In genomic region chrX:152830312-152831305, GRCh38 we compare ENCODE assay signal across 8 cellular contexts. TPM values are rescaled to one million over a fixed set of nuclear protein-coding genes. Genes with fewer than 3 reads are reported as not detected.
A peak's percentile ranks its signal among the peaks of the same experiment; 100 is the strongest.
DNase-seq lines count a peak whose midpoint lies in the region; ATAC-seq, FAIRE-seq and TF ChIP-seq lines count a peak whose summit lies in the region.

TSS of gene CETN2 (minus strand) at chrX:152830757. CDS start at chrX:152830710, 47 bp downstream.
TSS of gene NSDHL (plus strand) at chrX:152831063. CDS start at chrX:152846325, 15,262 bp downstream.

- no peaks in the 10 kb centered on the region for H3K9me3 ChIP-seq in keratinocyte (ENCODE audit: control insufficient read depth, low read depth, low read length)

- H3K4me2 ChIP-seq in keratinocyte (ENCODE audit: control insufficient read depth, extremely low read depth, insufficient read depth, low read depth, low read length): peak within 1 kb of the TSS; percentile 76

- peaks cover 8% of the 10 kb centered on the region for H3K4me1 ChIP-seq in keratinocyte (ENCODE audit: control insufficient read depth, extremely low read depth, insufficient read depth, low read length)

- DNase-seq in AG09319 (ENCODE audit: extremely low read depth, low read depth): peak; percentile 87
- peak; percentile 92 for DNase-seq in NCI-H446 treated with DMSO at 0.1 percent for 48 hours (lab: John Stamatoyannopoulos, UW)
- DNase-seq in activated CD4-positive, CD25-positive, alpha-beta regulatory T cell treated with anti-CD3 and anti-CD28 coated beads, Interleukin-2, amount 50 U/mL, for 72 hours: peak; percentile 91
- peak; percentile 93 for DNase-seq in cerebellum (ENCODE audit: low spot score)
- DNase-seq in keratinocyte (ENCODE audit: low read depth, low spot score): peak; percentile 56
- DNase-seq in stimulated activated CD4-positive, alpha-beta T cell treated with anti-CD3 and anti-CD28 coated beads, Interleukin-15, amount 100 ng/mL, for 1 hour (ENCODE audit: low read depth in 1 of 2, low spot score in 1 of 2): peak; percentile 86 to 87

- H3K27ac ChIP-seq in keratinocyte (ENCODE audit: control insufficient read depth, insufficient read depth, low read length): peak within 1 kb of the TSS; percentile 76

- TF ChIP-seq CTCF in AG09319 (IDR thresholded peaks at IDR 0.05; ENCODE audit: low read depth, low read length) (no peak), keratinocyte (optimal IDR thresholded peaks at IDR 0.05 in 1 of 3, IDR thresholded peaks at IDR 0.05 in 1 of 3, conservative IDR thresholded peaks at IDR 0.05 in 1 of 3; ENCODE audit: extremely low read depth in 1 of 3, insufficient read depth in 2 of 3, low read length in 3 of 3) (no peak)

- peaks cover 45% of the 10 kb centered on the region for H3K79me2 ChIP-seq in keratinocyte (ENCODE audit: control insufficient read depth, insufficient read depth, low read length)

- no peaks in the 10 kb centered on the region for H3K27me3 ChIP-seq in keratinocyte (ENCODE audit: control insufficient read depth, extremely low read depth, insufficient read depth, low read length)

- peaks cover 2 to 5% of the 10 kb centered on the region in 2 experiments for H3K36me3 ChIP-seq in keratinocyte (ENCODE audit: control insufficient read depth in 2 of 2, extremely low read depth in 1 of 2, insufficient read depth in 2 of 2, low read length in 2 of 2)

- ATAC-seq in GM19035 (IDR thresholded peaks at IDR 0.05; ENCODE audit: unreplicated experiment): peak; percentile 98
- ATAC-seq in HG03354 (IDR thresholded peaks at IDR 0.05; ENCODE audit: poor library complexity, severe bottlenecking, unreplicated experiment): peak; percentile 98

- H3K9me1 ChIP-seq in keratinocyte (ENCODE audit: control insufficient read depth, extremely low read depth, insufficient read depth, low read length): no peaks in the 10 kb centered on the region

- H4K20me1 ChIP-seq in keratinocyte (ENCODE audit: control insufficient read depth, extremely low read depth, insufficient read depth, low read length): no peaks in the 10 kb centered on the region

- FAIRE-seq in keratinocyte (lab: Jason Lieb, UNC): no peak

- dilution Hi-C loops in keratinocyte (cut with MboI; ENCODE audit: extremely low pct_ligation_motif_present, low sequenced_read_pairs): no loop called here

- H3K9ac ChIP-seq in keratinocyte (ENCODE audit: control insufficient read depth, extremely low read depth, insufficient read depth, low read length): peak within 1 kb of the TSS; percentile 83

- H3K4me3 ChIP-seq in keratinocyte (ENCODE audit: control insufficient read depth in 2 of 3, extremely low read depth in 1 of 3, insufficient read depth in 2 of 3, low read depth in 1 of 3, low read length in 3 of 3): peak within 1 kb of the TSS; percentile 71 to 81 (median 75)

- peak within 1 kb of the TSS; percentile 71 for H2AFZ ChIP-seq in keratinocyte (ENCODE audit: control insufficient read depth, low read length)

RNA-seq across cellular contexts. Expression of gene CETN2, which starts in this region (rescaled TPM):
- 20.3 TPM for total RNA-seq in cerebellum
- polyA plus RNA-seq in keratinocyte: 54.7 to 69.0 TPM (median 55.5 TPM) in 3 replicates
- 40.2 TPM for polyA plus RNA-seq in keratinocyte (2011; ENCODE audit: low read depth)
- 52.8 and 90.5 TPM in 2 replicates for polyA plus RNA-seq in keratinocyte (2011; cell fraction: cytosol; rRNA removed)
- 23.5 and 31.1 TPM in 2 replicates for polyA plus RNA-seq in keratinocyte (2011; cell fraction: nucleus; rRNA removed)
- polyA plus RNA-seq in keratinocyte (2012; ENCODE audit: low replicate concordance): 43.4 and 60.5 TPM in 2 replicates
- polyA minus RNA-seq in keratinocyte: 1.6 to 16.9 TPM (median 15.5 TPM) in 3 replicates
- 18.0 TPM for polyA minus RNA-seq in keratinocyte (2011; cell fraction: cytosol; rRNA and poly(A)+ RNA removed)
- polyA minus RNA-seq in keratinocyte (2011; cell fraction: nucleus; rRNA and poly(A)+ RNA removed): 5.0 and 6.1 TPM in 2 replicates

RNA-seq across cellular contexts. Expression of gene NSDHL, which starts in this region (rescaled TPM):
- total RNA-seq in cerebellum: 8.9 TPM
- polyA plus RNA-seq in keratinocyte: 74.7 to 96.3 TPM (median 79.0 TPM) in 3 replicates
- 23.4 TPM for polyA plus RNA-seq in keratinocyte (2011; ENCODE audit: low read depth)
- 53.7 and 59.5 TPM in 2 replicates for polyA plus RNA-seq in keratinocyte (2011; cell fraction: cytosol; rRNA removed)
- 83.3 and 85.4 TPM in 2 replicates for polyA plus RNA-seq in keratinocyte (2011; cell fraction: nucleus; rRNA removed)
- polyA plus RNA-seq in keratinocyte (2012; ENCODE audit: low replicate concordance): 38.7 and 83.4 TPM in 2 replicates
- polyA minus RNA-seq in keratinocyte: 46.4 to 57.1 TPM (median 51.7 TPM) in 3 replicates
- polyA minus RNA-seq in keratinocyte (2011; cell fraction: cytosol; rRNA and poly(A)+ RNA removed): 34.7 TPM
- polyA minus RNA-seq in keratinocyte (2011; cell fraction: nucleus; rRNA and poly(A)+ RNA removed): 24.0 and 34.3 TPM in 2 replicates

Comparison
In these comparisons a context has a peak if more than half of its experiments do, and no peak if none do; other contexts are left out.
1. Peak in every context shown above with its lines: DNase-seq, ATAC-seq, H3K4me3 ChIP-seq and H3K27ac ChIP-seq.